ENCODE assay signal across 23 cellular contexts in the genomic region with DNA sequence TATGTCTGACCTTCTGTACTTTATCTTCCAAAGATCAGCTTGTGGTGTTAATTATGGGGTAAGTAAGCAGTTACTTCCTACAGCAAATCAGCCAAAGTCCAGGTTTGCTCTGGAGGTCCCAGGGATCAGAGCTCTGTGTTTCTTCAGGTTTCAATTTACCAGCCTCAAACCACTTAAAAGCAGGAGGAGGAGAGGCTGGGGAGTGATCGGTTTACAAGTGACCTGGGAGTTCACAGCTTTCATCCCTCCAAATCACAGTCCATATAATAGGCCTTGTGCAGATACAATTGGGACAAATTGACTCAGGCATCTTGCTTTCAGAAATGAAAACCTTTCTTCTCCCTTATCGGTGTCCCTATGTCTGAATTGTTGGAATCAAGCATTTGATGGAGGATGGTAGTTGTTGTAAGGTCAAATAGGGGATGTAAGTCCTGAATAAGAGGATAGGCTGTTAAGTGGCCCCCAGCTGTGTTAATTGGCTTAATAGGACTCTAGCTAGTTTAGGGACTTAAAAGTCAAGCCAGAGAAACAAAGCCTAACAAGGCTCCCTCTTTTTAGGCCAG.
DNase-seq lines count a peak whose midpoint lies in the region; ATAC-seq and TF ChIP-seq lines count a peak whose summit lies in the region.
"Had no signal": no experiment of that assay in that cellular context is flagged by ENCODE, and none has a peak within 500 bp of the region (broad histone marks: within the 10 kb centered on the region; RNA-seq: fewer than 3 reads in every experiment).

No MANE protein-coding gene starts in this region.

- H3K36me3 Mint-ChIP-seq in activated T-helper 17 cell treated with anti-CD3 and anti-CD28 coated beads, Interleukin-2, amount 50 U/mL, for 72 hours (ENCODE audit: low read depth), result no peaks in the 10 kb centered on the region
- H3K36me3 Mint-ChIP-seq: activated naive CD4-positive, alpha-beta T cell treated with anti-CD3 and anti-CD28 coated beads, Interleukin-2, amount 10 ng/mL, durations not matched to agents 7 days and 5 days; stimulated activated effector memory CD8-positive, alpha-beta T cell treated with anti-CD3 and anti-CD28 coated beads, Interleukin-12 subunit alpha, Interleukin-12 subunit beta, amount 100 ng/mL, for 72 hours had no signal

- no peak overlapping the region for H2AFZ ChIP-seq in hepatocyte
- H2AFZ ChIP-seq in osteoblast (ENCODE audit: low read length), result no peak overlapping the region

- H3K4me3 Mint-ChIP-seq in activated T-helper 17 cell treated with anti-CD3 and anti-CD28 coated beads, Interleukin-2, amount 50 U/mL, for 72 hours, result no peak overlapping the region
- H3K4me3 Mint-ChIP-seq: activated CD8-positive, alpha-beta T cell treated with anti-CD3 and anti-CD28 coated beads, Interleukin-2, amount 10 ng/mL, durations not matched to agents 7 days and 5 days; activated naive CD4-positive, alpha-beta T cell treated with anti-CD3 and anti-CD28 coated beads, Interleukin-2, amount 10 ng/mL, durations not matched to agents 7 days and 5 days; activated T-cell treated with anti-CD3 and anti-CD28 coated beads, Interleukin-2, amount 50 U/mL, for 24 hours; CD4-positive, alpha-beta T cell; stimulated activated effector memory CD8-positive, alpha-beta T cell treated with anti-CD3 and anti-CD28 coated beads, Interleukin-12 subunit alpha, Interleukin-12 subunit beta, amount 100 ng/mL, for 72 hours had no signal

- TF ChIP-seq CTCF in cardiac muscle cell (IDR thresholded peaks at IDR 0.05; ENCODE audit: low read depth, low read length) (no peak), hepatocyte (IDR thresholded peaks at IDR 0.05; ENCODE audit: poor library complexity) (no peak), osteoblast (IDR thresholded peaks at IDR 0.05; ENCODE audit: extremely low read depth, low read depth, low read length) (no peak)

- ATAC-seq in right cardiac atrium, result no peak
- no peak for ATAC-seq in GM21367 (IDR thresholded peaks at IDR 0.05; ENCODE audit: unreplicated experiment)
- ATAC-seq in activated T-helper 17 cell treated with anti-CD3 and anti-CD28 coated beads, Interleukin-2, amount 50 U/mL, for 72 hours (replicated peaks), result no peak
- ATAC-seq: activated CD8-positive, alpha-beta T cell treated with anti-CD3 and anti-CD28 coated beads, Interleukin-2, amount 10 ng/mL, durations not matched to agents 7 days and 5 days; lower lobe of right lung; pancreas; PC-3; sciatic nerve; stimulated activated effector memory CD8-positive, alpha-beta T cell treated with anti-CD3 and anti-CD28 coated beads, Interleukin-12 subunit alpha, Interleukin-12 subunit beta, amount 100 ng/mL, for 72 hours had no signal

- no peaks in the 10 kb centered on the region for H3K4me1 Mint-ChIP-seq in activated T-helper 17 cell treated with anti-CD3 and anti-CD28 coated beads, Interleukin-2, amount 50 U/mL, for 72 hours
- H3K4me1 Mint-ChIP-seq: activated naive CD4-positive, alpha-beta T cell treated with anti-CD3 and anti-CD28 coated beads, Interleukin-2, amount 10 ng/mL, durations not matched to agents 7 days and 5 days; stimulated activated effector memory CD8-positive, alpha-beta T cell treated with anti-CD3 and anti-CD28 coated beads, Interleukin-12 subunit alpha, Interleukin-12 subunit beta, amount 100 ng/mL, for 72 hours had no signal

- H3K36me3 ChIP-seq in cardiac muscle cell (no peaks in the 10 kb centered on the region), hepatocyte (replicated peaks; ENCODE audit: insufficient read depth, low read depth) (no peaks in the 10 kb centered on the region), osteoblast (ENCODE audit: insufficient read depth, low read length) (no peaks in the 10 kb centered on the region)
- H3K36me3 ChIP-seq: esophagus muscularis mucosa, lower lobe of right lung, pancreas, thoracic aorta had no signal

- 65% methylated on average over 2 of the region's 2 CpGs for WGBS in right cardiac atrium
- WGBS in hepatocyte (ENCODE audit: low lambda C conversion rate, missing lambda C conversion rate), result 10% methylated on average over 2 of the region's 2 CpGs

- H4K20me1 ChIP-seq in hepatocyte (ENCODE audit: insufficient read depth, poor library complexity, severe bottlenecking), result no peaks in the 10 kb centered on the region
- no peaks in the 10 kb centered on the region for H4K20me1 ChIP-seq in osteoblast (ENCODE audit: insufficient read depth, low read length)

- H3K27ac ChIP-seq in cardiac muscle cell (peak overlapping the region; percentile 76), right cardiac atrium (ENCODE audit: low read length) (no peak overlapping the region), hepatocyte (peak overlapping the region; percentile 31), osteoblast (ENCODE audit: low read depth, low read length) (no peak overlapping the region)
- H3K27ac ChIP-seq: esophagus muscularis mucosa, lower lobe of right lung, pancreas, thoracic aorta had no signal

- H3K27me3 ChIP-seq in cardiac muscle cell, result no peaks in the 10 kb centered on the region
- no peaks in the 10 kb centered on the region for H3K27me3 ChIP-seq in right cardiac atrium (ENCODE audit: control insufficient read depth, insufficient read depth)
- no peaks in the 10 kb centered on the region for H3K27me3 ChIP-seq in hepatocyte
- no peaks in the 10 kb centered on the region for H3K27me3 ChIP-seq in osteoblast (ENCODE audit: insufficient read depth, low read length)
- H3K27me3 ChIP-seq: esophagus muscularis mucosa, pancreas had no signal

- H3K9me3 ChIP-seq in cardiac muscle cell (ENCODE audit: low read depth), result no peaks in the 10 kb centered on the region
- H3K9me3 ChIP-seq in right cardiac atrium (ENCODE audit: control insufficient read depth, low read length), result no peaks in the 10 kb centered on the region
- H3K9me3 ChIP-seq in hepatocyte (ENCODE audit: low read depth), result no peaks in the 10 kb centered on the region
- no peaks in the 10 kb centered on the region for H3K9me3 ChIP-seq in osteoblast (ENCODE audit: low read depth, low read length)
- H3K9me3 ChIP-seq: esophagus muscularis mucosa, lower lobe of right lung, pancreas, thoracic aorta had no signal

- no peaks in the 10 kb centered on the region for H3K27me3 Mint-ChIP-seq in activated T-helper 17 cell treated with anti-CD3 and anti-CD28 coated beads, Interleukin-2, amount 50 U/mL, for 72 hours
- H3K27me3 Mint-ChIP-seq: activated naive CD4-positive, alpha-beta T cell treated with anti-CD3 and anti-CD28 coated beads, Interleukin-2, amount 10 ng/mL, durations not matched to agents 7 days and 5 days; activated T-cell treated with anti-CD3 and anti-CD28 coated beads, Interleukin-2, amount 50 U/mL, for 24 hours; CD4-positive, alpha-beta T cell had no signal

- intact Hi-C loops in right cardiac atrium (cut with DNase I), result no loop called here

- DNase-seq in cardiac muscle cell (ENCODE audit: low read depth in 1 of 2, low spot score in 1 of 2) (peak in 1 of 2 donors; percentile 74), right cardiac atrium (no peak), NCI-H69 (lab: John Stamatoyannopoulos, UW) (peak; percentile 94), hepatocyte (ENCODE audit: low spot score) (no peak), osteoblast (ENCODE audit: insufficient read length, low spot score, missing footprints) (peak; percentile 58), medulla oblongata (ENCODE audit: extremely low spot score) (no peak)
- DNase-seq: activated CD8-positive, alpha-beta T cell treated with anti-CD3 and anti-CD28 coated beads, Interleukin-2, amount 10 ng/mL, durations not matched to agents 7 days and 5 days; activated naive CD4-positive, alpha-beta T cell treated with anti-CD3 and anti-CD28 coated beads, Interleukin-2, amount 10 ng/mL, durations not matched to agents 7 days and 5 days; activated T-cell treated with anti-CD3 and anti-CD28 coated beads, Interleukin-2, amount 50 U/mL, for 24 hours; CD4-positive, alpha-beta T cell; effector CD8-positive, alpha-beta T cell; lower lobe of right lung; NCI-H1048; NCI-H446 treated with DMSO at 0.1 percent for 48 hours; pancreas; PC-3; SIG-M5 had no signal

- H3K4me3 ChIP-seq in cardiac muscle cell, result no peak overlapping the region
- no peak overlapping the region for H3K4me3 ChIP-seq in right cardiac atrium (ENCODE audit: low read length)
- H3K4me3 ChIP-seq in hepatocyte, result no peak overlapping the region
- no peak overlapping the region for H3K4me3 ChIP-seq in osteoblast (ENCODE audit: insufficient read depth, low read length)
- H3K4me3 ChIP-seq: esophagus muscularis mucosa, lower lobe of right lung, pancreas, thoracic aorta had no signal

- no peaks in the 10 kb centered on the region for H3K79me2 ChIP-seq in hepatocyte
- no peaks in the 10 kb centered on the region for H3K79me2 ChIP-seq in osteoblast (ENCODE audit: insufficient read depth, low read length)

- no peaks in the 10 kb centered on the region for H3K9me2 ChIP-seq in hepatocyte (replicated peaks; ENCODE audit: insufficient read depth)

- H3K9me3 Mint-ChIP-seq in activated T-helper 17 cell treated with anti-CD3 and anti-CD28 coated beads, Interleukin-2, amount 50 U/mL, for 72 hours, result no peaks in the 10 kb centered on the region
- H3K9me3 Mint-ChIP-seq: activated naive CD4-positive, alpha-beta T cell treated with anti-CD3 and anti-CD28 coated beads, Interleukin-2, amount 10 ng/mL, durations not matched to agents 7 days and 5 days; CD4-positive, alpha-beta T cell; stimulated activated effector memory CD8-positive, alpha-beta T cell treated with anti-CD3 and anti-CD28 coated beads, Interleukin-12 subunit alpha, Interleukin-12 subunit beta, amount 100 ng/mL, for 72 hours had no signal

- H3K4me1 ChIP-seq in cardiac muscle cell (ENCODE audit: low read depth), result peaks cover 19% of the 10 kb centered on the region
- no peaks in the 10 kb centered on the region for H3K4me1 ChIP-seq in right cardiac atrium (ENCODE audit: control insufficient read depth, insufficient read depth, low read length)
- H3K4me1 ChIP-seq in hepatocyte (ENCODE audit: insufficient read depth), result peaks cover 12% of the 10 kb centered on the region
- peaks cover 8% of the 10 kb centered on the region for H3K4me1 ChIP-seq in osteoblast (ENCODE audit: insufficient read depth, low read length)
- H3K4me1 ChIP-seq: lower lobe of right lung, pancreas had no signal

- H3K4me2 ChIP-seq in hepatocyte (peak overlapping the region; percentile 53), osteoblast (ENCODE audit: insufficient read depth, low read length) (no peak overlapping the region)

- no peak overlapping the region for H3K27ac Mint-ChIP-seq in activated T-helper 17 cell treated with anti-CD3 and anti-CD28 coated beads, Interleukin-2, amount 50 U/mL, for 72 hours
- H3K27ac Mint-ChIP-seq: activated CD8-positive, alpha-beta T cell treated with anti-CD3 and anti-CD28 coated beads, Interleukin-2, amount 10 ng/mL, durations not matched to agents 7 days and 5 days; activated naive CD4-positive, alpha-beta T cell treated with anti-CD3 and anti-CD28 coated beads, Interleukin-2, amount 10 ng/mL, durations not matched to agents 7 days and 5 days; activated T-cell treated with anti-CD3 and anti-CD28 coated beads, Interleukin-2, amount 50 U/mL, for 24 hours; CD4-positive, alpha-beta T cell; stimulated activated effector memory CD8-positive, alpha-beta T cell treated with anti-CD3 and anti-CD28 coated beads, Interleukin-12 subunit alpha, Interleukin-12 subunit beta, amount 100 ng/mL, for 72 hours had no signal

Comparison
In these comparisons a context has a peak if more than half of its experiments do, and no peak if none do; other contexts are left out.
1. H3K27ac ChIP-seq: peak in cardiac muscle cell (single experiment) and hepatocyte (single experiment); none in right cardiac atrium (single experiment) and osteoblast (single experiment).
2. DNase-seq: peak in NCI-H69 (single experiment) and osteoblast (single experiment); none in right cardiac atrium (0 of 3), hepatocyte (single experiment) and medulla oblongata (single experiment).